Comparison of ENCODE assay signal across 8 cellular contexts in the genomic region with DNA sequence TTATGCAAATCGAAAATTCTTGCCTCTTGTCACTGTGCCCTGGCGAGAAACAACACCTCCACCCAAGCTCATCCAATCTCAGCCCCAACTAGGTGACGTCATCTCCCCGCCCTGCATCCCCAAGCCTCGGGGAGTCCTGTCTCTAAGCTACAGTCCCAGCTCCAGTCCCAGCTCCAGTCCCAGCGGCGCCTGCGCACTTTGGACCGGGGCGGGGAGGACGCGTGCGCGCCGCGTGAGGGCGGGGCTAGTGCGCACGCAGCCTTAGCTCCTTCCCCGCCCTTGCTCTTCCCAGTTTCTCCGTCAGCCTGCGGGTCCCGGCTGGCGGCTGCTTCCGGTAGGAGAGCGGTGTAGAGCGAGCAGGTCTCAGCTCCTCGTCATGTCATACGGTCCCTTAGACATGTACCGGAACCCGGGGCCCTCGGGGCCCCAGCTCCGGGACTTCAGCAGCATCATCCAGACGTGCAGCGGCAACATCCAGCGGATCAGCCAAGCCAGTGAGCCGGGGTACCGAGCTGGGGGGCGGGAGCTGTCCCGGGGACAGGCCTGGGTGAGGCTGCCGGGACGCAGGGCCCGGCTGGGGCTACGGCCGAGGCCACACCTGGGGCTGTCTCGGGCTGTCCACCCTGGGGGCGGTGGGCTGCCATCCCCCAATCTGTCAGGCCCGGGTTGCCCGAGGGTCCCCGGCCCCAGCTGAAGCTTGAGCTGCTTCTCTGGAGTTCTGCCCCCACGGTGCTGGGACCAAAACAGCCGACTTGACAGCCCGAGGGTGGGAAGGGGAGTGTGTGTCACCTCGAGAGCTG. TPM values are rescaled to one million over a fixed set of nuclear protein-coding genes. Genes with fewer than 3 reads are reported as not detected.
DNase-seq lines count a peak whose midpoint lies in the region; TF ChIP-seq lines count a peak whose summit lies in the region.

A gene (plus strand): TSS at position 288 of the 800 bp plus-strand sequence. CDS start 89 bp downstream, at position 377.

- H3K14ac ChIP-seq in H9 (ENCODE audit: insufficient read depth, low read length), result no peak within 1 kb of the TSS

- H3K4me2 ChIP-seq in H9 (ENCODE audit: insufficient read depth, insufficient read length, low read length), result peak within 1 kb of the TSS; percentile 66

- H3K79me2 ChIP-seq in H9 (ENCODE audit: insufficient read depth, low read length), result no peaks in the 10 kb centered on the region

- peak within 1 kb of the TSS; percentile 88 to 92 for H3K4me3 Mint-ChIP-seq in H9
- H3K4me3 Mint-ChIP-seq in nephron, result peak within 1 kb of the TSS; percentile 94 to 97 (median 95)
- peak within 1 kb of the TSS; percentile 92 for H3K4me3 Mint-ChIP-seq in stimulated activated naive CD8-positive, alpha-beta T cell treated with anti-CD3 and anti-CD28 coated beads, Interleukin-15, Interleukin-2, amounts not matched to agents 100 ng/mL and 50 ng/mL, for 24 hours

- H3K56ac ChIP-seq in H9 (ENCODE audit: insufficient read length, low read depth, low read length), result no peak within 1 kb of the TSS

- no peak within 1 kb of the TSS for H3K18ac ChIP-seq in H9 (ENCODE audit: insufficient read length, low read depth, low read length)

- H3K9me3 ChIP-seq in H9 (ENCODE audit: control insufficient read depth, low read depth, low read length) (no peaks in the 10 kb centered on the region), MG63 (no peaks in the 10 kb centered on the region)

- H2BK20ac ChIP-seq in H9 (ENCODE audit: low read depth, low read length, poor library complexity, severe bottlenecking), result no peak within 1 kb of the TSS

- peaks cover 9 to 13% of the 10 kb centered on the region in 2 experiments for H3K4me1 Mint-ChIP-seq in H9
- H3K4me1 Mint-ChIP-seq in nephron, result peaks cover 12% of the 10 kb centered on the region
- peaks cover 41% of the 10 kb centered on the region for H3K4me1 Mint-ChIP-seq in stimulated activated naive CD8-positive, alpha-beta T cell treated with anti-CD3 and anti-CD28 coated beads, Interleukin-15, Interleukin-2, amounts not matched to agents 100 ng/mL and 50 ng/mL, for 24 hours (ENCODE audit: low read depth)

- WGBS in H9 (ENCODE audit: extremely low coverage, insufficient read length, low lambda C conversion rate), result no CpG with 5 or more reads among the region's 54 CpGs

- peak; percentile 99 for DNase-seq in ELR (ENCODE audit: low read depth)
- DNase-seq in H9, result peak; percentile 99
- peak; percentile 98 for DNase-seq in MG63
- peak; percentile 95 for DNase-seq in SHP77 treated with DMSO at 0.1 percent for 48 hours (lab: John Stamatoyannopoulos, UW)
- peak; percentile 99 for DNase-seq in activated effector memory CD4-positive, alpha-beta T cell treated with anti-CD3 and anti-CD28 coated beads, Interleukin-2, amount 50 U/mL, for 16 hours
- DNase-seq in fibroblast of pulmonary artery (ENCODE audit: low read depth), result peak; percentile 100

- peaks cover 13% of the 10 kb centered on the region for H3K36me3 ChIP-seq in MG63

- H2BK120ac ChIP-seq in H9 (ENCODE audit: low read depth, low read length, poor library complexity, severe bottlenecking), result no peak within 1 kb of the TSS

- H3K36me3 Mint-ChIP-seq in H9 (ENCODE audit: insufficient read depth in 1 of 3, low read depth in 3 of 3) (no peaks in the 10 kb centered on the region; a peak in 1 of 7 replicates), nephron (ENCODE audit: low read depth) (peaks cover 3% of the 10 kb centered on the region)
- H3K36me3 Mint-ChIP-seq in stimulated activated naive CD8-positive, alpha-beta T cell treated with anti-CD3 and anti-CD28 coated beads, Interleukin-15, Interleukin-2, amounts not matched to agents 100 ng/mL and 50 ng/mL, for 24 hours (ENCODE audit: low read depth), result peaks cover 9% of the 10 kb centered on the region

- no peak within 1 kb of the TSS for H2BK12ac ChIP-seq in H9 (ENCODE audit: insufficient read length, low read depth, low read length)

- peak within 1 kb of the TSS; percentile 83 for H3K4me3 ChIP-seq in MG63
- H3K4me3 ChIP-seq in fibroblast of pulmonary artery (replicated peaks; ENCODE audit: low read depth, low read length), result peak within 1 kb of the TSS; percentile 90

- H3K9me3 Mint-ChIP-seq in H9 (no peaks in the 10 kb centered on the region; a peak in 1 of 5 replicates), nephron (no peaks in the 10 kb centered on the region)
- H3K9me3 Mint-ChIP-seq in stimulated activated naive CD8-positive, alpha-beta T cell treated with anti-CD3 and anti-CD28 coated beads, Interleukin-15, Interleukin-2, amounts not matched to agents 100 ng/mL and 50 ng/mL, for 24 hours, result no peaks in the 10 kb centered on the region

- H3K27ac Mint-ChIP-seq in H9, result peak within 1 kb of the TSS in 2 of 3 experiments; percentile 85 to 93; a peak in 6 of 7 replicates
- H3K27ac Mint-ChIP-seq in nephron, result peak within 1 kb of the TSS; percentile 95
- H3K27ac Mint-ChIP-seq in stimulated activated naive CD8-positive, alpha-beta T cell treated with anti-CD3 and anti-CD28 coated beads, Interleukin-15, Interleukin-2, amounts not matched to agents 100 ng/mL and 50 ng/mL, for 24 hours, result peak within 1 kb of the TSS; percentile 98

- peak within 1 kb of the TSS; percentile 1 for H3T11ph ChIP-seq in H9 (ENCODE audit: low read length)

- no peak within 1 kb of the TSS for H2AK5ac ChIP-seq in H9 (ENCODE audit: insufficient read length, low read length)

- no peak within 1 kb of the TSS for H4K8ac ChIP-seq in H9 (replicated peaks; ENCODE audit: insufficient read length, low read depth, low read length)

- no peak within 1 kb of the TSS for H2AFZ ChIP-seq in H9 (ENCODE audit: low read length)

- H2BK5ac ChIP-seq in H9 (ENCODE audit: insufficient read length, low read length), result no peak within 1 kb of the TSS

- H3K79me1 ChIP-seq in H9 (ENCODE audit: insufficient read depth, low read depth, low read length, poor library complexity, severe bottlenecking), result no peaks in the 10 kb centered on the region

- peaks cover 7% of the 10 kb centered on the region for H3K23me2 ChIP-seq in H9 (ENCODE audit: insufficient read length, low read depth, low read length, poor library complexity, severe bottlenecking)

- H3K27me3 Mint-ChIP-seq in H9 (ENCODE audit: low read depth), result no peaks in the 10 kb centered on the region
- H3K27me3 Mint-ChIP-seq in nephron (ENCODE audit: low read depth), result no peaks in the 10 kb centered on the region
- no peaks in the 10 kb centered on the region for H3K27me3 Mint-ChIP-seq in stimulated activated naive CD8-positive, alpha-beta T cell treated with anti-CD3 and anti-CD28 coated beads, Interleukin-15, Interleukin-2, amounts not matched to agents 100 ng/mL and 50 ng/mL, for 24 hours

- no peak within 1 kb of the TSS for H3K27ac ChIP-seq in H9 (ENCODE audit: insufficient read length, low read depth, low read length)

- no peak within 1 kb of the TSS for H2BK15ac ChIP-seq in H9 (ENCODE audit: low read depth, low read length)

- TF ChIP-seq CTCF in H9 (conservative IDR thresholded peaks at IDR 0.05), result no peak
- no peak for TF ChIP-seq CTCF in fibroblast of pulmonary artery (IDR thresholded peaks at IDR 0.05; ENCODE audit: low read length, missing control alignments)
- TF ChIP-seq CTCF in nephron (IDR thresholded peaks at IDR 0.05; ENCODE audit: unreplicated experiment in 3 of 3), result no peak

- no peaks in the 10 kb centered on the region for H3K4me1 ChIP-seq in H9 (ENCODE audit: insufficient read depth, low read length)

- H4K20me1 ChIP-seq in H9 (ENCODE audit: control insufficient read depth, insufficient read depth, insufficient read length), result no peaks in the 10 kb centered on the region

- no peak within 1 kb of the TSS for H4K91ac ChIP-seq in H9 (ENCODE audit: insufficient read length, low read depth, low read length)

- no peak within 1 kb of the TSS for H3K4ac ChIP-seq in H9 (ENCODE audit: low read depth, low read length)

- peak within 1 kb of the TSS; percentile 35 for H3K9ac ChIP-seq in H9 (ENCODE audit: extremely low read depth, insufficient read length, low read length)

- H4K5ac ChIP-seq in H9 (ENCODE audit: insufficient read length, low read depth, low read length), result no peak within 1 kb of the TSS

- H3K27me3 ChIP-seq in H9 (ENCODE audit: insufficient read depth, low read length), result no peaks in the 10 kb centered on the region; the same call in 1 of the 2 replicates
- H3K27me3 ChIP-seq in MG63, result no peaks in the 10 kb centered on the region

- H3K23ac ChIP-seq in H9 (ENCODE audit: insufficient read length, low read depth, low read length), result no peak within 1 kb of the TSS

RNA-seq across cellular contexts. Expression of the gene that starts here (rescaled TPM):
- 9.9 and 10.6 TPM in 2 replicates for total RNA-seq in H9 (2021)
- total RNA-seq in MG63 (2014; rRNA removed; shearing (Covaris generic); ENCODE audit: low replicate concordance), result 18.9 and 24.0 TPM in 2 replicates
